Comparison of ENCODE assay signal across 15 cellular contexts in genomic region chr3:166510382-166510781, GRCh38.
DNase-seq lines count a peak whose midpoint lies in the region; ATAC-seq lines count a peak whose summit lies in the region.
"Had no signal": no experiment of that assay in that cellular context is flagged by ENCODE, and none has a peak within 500 bp of the region (broad histone marks: within the 10 kb centered on the region; RNA-seq: fewer than 3 reads in every experiment).

No MANE protein-coding gene starts in this region.

- DNase-seq in activated gamma-delta T cell (lab: John Stamatoyannopoulos, UW) (peak; percentile 3), activated gamma-delta T cell treated with Interleukin-2 at 50 U/mL for 16 hours (no peak), SHP77 treated with DMSO at 0.1 percent for 48 hours (lab: John Stamatoyannopoulos, UW) (peak; percentile 4), iPS DF 19.7 (ENCODE audit: low read depth, low spot score) (peak; percentile 20)
- no peak for DNase-seq in activated T-cell treated with anti-CD3 and anti-CD28 coated beads, Interleukin-2, amount 50 U/mL, for 24 hours
- DNase-seq in activated T-helper 2 cell treated with anti-CD3 and anti-CD28 coated beads, Interferon-gamma antibody, Interleukin-2, Interleukin-4, amounts not matched to agents 10 μg/mL and 5 μg/mL and 100 μg/mL, durations not matched to agents 14 hours and 24 hours and 36 hours (ENCODE audit: low spot score), result no peak
- DNase-seq: DMS79, GM23248, KBM-7, NCI-H1092 treated with DMSO at 0.1 percent for 48 hours, NCI-H1694 treated with DMSO at 0.1 percent for 48 hours, NCI-H2171 treated with DMSO at 0.1 percent for 48 hours had no signal

- H3K27me3 Mint-ChIP-seq in activated T-cell treated with anti-CD3 and anti-CD28 coated beads, Interleukin-2, amount 50 U/mL, for 24 hours, result no peaks in the 10 kb centered on the region
- no peaks in the 10 kb centered on the region for H3K27me3 Mint-ChIP-seq in activated T-helper 2 cell treated with anti-CD3 and anti-CD28 coated beads, Interferon-gamma antibody, Interleukin-2, Interleukin-4, amounts not matched to agents 10 μg/mL and 5 μg/mL and 100 μg/mL, durations not matched to agents 14 hours and 24 hours and 36 hours (ENCODE audit: low read depth)

- no peak for ATAC-seq in GM18498 (IDR thresholded peaks at IDR 0.05; ENCODE audit: unreplicated experiment)
- ATAC-seq: Right ventricle myocardium inferior had no signal

- no peak overlapping the region for H3K4me3 Mint-ChIP-seq in activated T-cell treated with anti-CD3 and anti-CD28 coated beads, Interleukin-2, amount 50 U/mL, for 24 hours
- no peak overlapping the region for H3K4me3 Mint-ChIP-seq in activated T-helper 2 cell treated with anti-CD3 and anti-CD28 coated beads, Interferon-gamma antibody, Interleukin-2, Interleukin-4, amounts not matched to agents 10 μg/mL and 5 μg/mL and 100 μg/mL, durations not matched to agents 14 hours and 24 hours and 36 hours (ENCODE audit: low read depth)
- H3K4me3 Mint-ChIP-seq: CD14-positive monocyte had no signal

- intact Hi-C loops in activated T-helper 2 cell treated with anti-CD3 and anti-CD28 coated beads, Interferon-gamma antibody, Interleukin-2, Interleukin-4, amounts not matched to agents 10 μg/mL and 5 μg/mL and 100 μg/mL, durations not matched to agents 14 hours and 24 hours and 36 hours (cut with micrococcal nuclease), result no loop called here

- H3K4me1 Mint-ChIP-seq in activated T-cell treated with anti-CD3 and anti-CD28 coated beads, Interleukin-2, amount 50 U/mL, for 24 hours (ENCODE audit: low read depth), result no peaks in the 10 kb centered on the region
- H3K4me1 Mint-ChIP-seq in activated T-helper 2 cell treated with anti-CD3 and anti-CD28 coated beads, Interferon-gamma antibody, Interleukin-2, Interleukin-4, amounts not matched to agents 10 μg/mL and 5 μg/mL and 100 μg/mL, durations not matched to agents 14 hours and 24 hours and 36 hours (ENCODE audit: low read depth), result no peaks in the 10 kb centered on the region
- H3K4me1 Mint-ChIP-seq: CD14-positive monocyte had no signal

- peaks cover 18% of the 10 kb centered on the region for H3K9me3 Mint-ChIP-seq in activated T-cell treated with anti-CD3 and anti-CD28 coated beads, Interleukin-2, amount 50 U/mL, for 24 hours
- peaks cover 65% of the 10 kb centered on the region for H3K9me3 Mint-ChIP-seq in activated T-helper 2 cell treated with anti-CD3 and anti-CD28 coated beads, Interferon-gamma antibody, Interleukin-2, Interleukin-4, amounts not matched to agents 10 μg/mL and 5 μg/mL and 100 μg/mL, durations not matched to agents 14 hours and 24 hours and 36 hours

- H3K36me3 Mint-ChIP-seq in activated T-cell treated with anti-CD3 and anti-CD28 coated beads, Interleukin-2, amount 50 U/mL, for 24 hours (ENCODE audit: low read depth), result no peaks in the 10 kb centered on the region
- H3K36me3 Mint-ChIP-seq in activated T-helper 2 cell treated with anti-CD3 and anti-CD28 coated beads, Interferon-gamma antibody, Interleukin-2, Interleukin-4, amounts not matched to agents 10 μg/mL and 5 μg/mL and 100 μg/mL, durations not matched to agents 14 hours and 24 hours and 36 hours (ENCODE audit: low read depth), result no peaks in the 10 kb centered on the region
- H3K36me3 Mint-ChIP-seq: CD14-positive monocyte had no signal

- no peak overlapping the region for H3K27ac Mint-ChIP-seq in activated T-cell treated with anti-CD3 and anti-CD28 coated beads, Interleukin-2, amount 50 U/mL, for 24 hours
- no peak overlapping the region for H3K27ac Mint-ChIP-seq in activated T-helper 2 cell treated with anti-CD3 and anti-CD28 coated beads, Interferon-gamma antibody, Interleukin-2, Interleukin-4, amounts not matched to agents 10 μg/mL and 5 μg/mL and 100 μg/mL, durations not matched to agents 14 hours and 24 hours and 36 hours
- H3K27ac Mint-ChIP-seq: CD14-positive monocyte had no signal

Comparison
In these comparisons a context has a peak if more than half of its experiments do, and no peak if none do; other contexts are left out.
1. DNase-seq: peak in activated gamma-delta T cell (single experiment), SHP77 treated with DMSO at 0.1 percent for 48 hours (single experiment) and iPS DF 19.7 (single experiment); none in activated gamma-delta T cell treated with Interleukin-2 at 50 U/mL for 16 hours (single experiment), activated T-cell treated with anti-CD3 and anti-CD28 coated beads, Interleukin-2, amount 50 U/mL, for 24 hours (single experiment) and activated T-helper 2 cell treated with anti-CD3 and anti-CD28 coated beads, Interferon-gamma antibody, Interleukin-2, Interleukin-4, amounts not matched to agents 10 μg/mL and 5 μg/mL and 100 μg/mL, durations not matched to agents 14 hours and 24 hours and 36 hours (single experiment).